ENCODE assay signal across 9 cellular contexts in the genomic region with DNA sequence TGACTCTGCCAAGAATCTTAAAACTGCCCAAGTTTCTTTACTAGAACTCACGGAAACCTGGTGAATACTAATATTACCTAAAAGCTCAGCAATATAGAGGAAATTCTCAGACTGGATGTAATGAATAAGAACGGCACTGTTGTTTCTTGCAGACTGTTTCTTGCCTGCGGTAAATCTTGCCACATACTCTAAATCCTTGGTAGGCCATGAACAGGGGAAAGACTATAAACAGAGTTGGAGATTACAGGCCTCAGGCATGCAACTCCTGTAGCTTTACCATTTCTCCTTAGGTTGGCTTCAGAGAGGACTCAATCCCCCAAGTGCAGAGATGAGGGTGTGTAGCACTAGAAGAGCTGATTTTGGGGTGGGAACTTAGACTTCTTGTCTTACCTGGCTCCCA. TPM values are rescaled to one million over a fixed set of nuclear protein-coding genes. Genes with fewer than 3 reads are reported as not detected.
A peak's percentile ranks its signal among the peaks of the same experiment; 100 is the strongest.
DNase-seq lines count a peak whose midpoint lies in the region; ATAC-seq, FAIRE-seq and TF ChIP-seq lines count a peak whose summit lies in the region.
"Had no signal": no experiment of that assay in that cellular context is flagged by ENCODE, and none has a peak within 500 bp of the region (broad histone marks: within the 10 kb centered on the region; RNA-seq: fewer than 3 reads in every experiment).

No MANE protein-coding gene starts in this region.

- H3K23ac ChIP-seq in H1 (ENCODE audit: insufficient read length), result no peak overlapping the region

- no peaks in the 10 kb centered on the region for H3K9me3 ChIP-seq in BLaER1 treated with 17β-estradiol and CSF1 and Interleukin-3, amounts not matched to agents 10 nM and 100 nM (replicated peaks in 1 of 11)
- H3K9me3 ChIP-seq in H1 (ENCODE audit: insufficient read depth in 2 of 2, low read depth in 1 of 2, low read length in 1 of 2), result no peaks in the 10 kb centered on the region
- H3K9me3 ChIP-seq in neural progenitor cell (ENCODE audit: low read depth), result no peaks in the 10 kb centered on the region

- no peaks in the 10 kb centered on the region for H3K36me3 ChIP-seq in BLaER1 treated with 17β-estradiol and CSF1 and Interleukin-3, amounts not matched to agents 10 nM and 100 nM
- no peaks in the 10 kb centered on the region for H3K36me3 ChIP-seq in H1 (ENCODE audit: control insufficient read depth in 2 of 4, insufficient read depth in 4 of 4, low read length in 3 of 4)
- no peaks in the 10 kb centered on the region for H3K36me3 ChIP-seq in neural progenitor cell

- no peak overlapping the region for H2BK12ac ChIP-seq in H1 (ENCODE audit: low read depth, low read length)

- H2BK20ac ChIP-seq in H1 (ENCODE audit: low read length), result no peak overlapping the region

- no peak overlapping the region for H2BK5ac ChIP-seq in H1 (ENCODE audit: low read depth, low read length)

- H3K27ac ChIP-seq in BLaER1 treated with 17β-estradiol and CSF1 and Interleukin-3, amounts not matched to agents 10 nM and 100 nM, result no peak overlapping the region
- H3K27ac ChIP-seq in H1 (ENCODE audit: low read depth, low read length) (peak overlapping the region; percentile 89), neural progenitor cell (no peak overlapping the region)

- H2BK15ac ChIP-seq in H1 (ENCODE audit: low read length), result no peak overlapping the region

- no peak overlapping the region for H2AK5ac ChIP-seq in H1 (ENCODE audit: low read depth, low read length)

- no peak for TF ChIP-seq EP300 in H1 (IDR thresholded peaks at IDR 0.05; ENCODE audit: borderline replicate concordance in 1 of 2, low read depth in 2 of 2, low read length in 2 of 2)

- H3K27me3 ChIP-seq in BLaER1 treated with 17β-estradiol and CSF1 and Interleukin-3, amounts not matched to agents 10 nM and 100 nM, result no peaks in the 10 kb centered on the region
- H3K27me3 ChIP-seq in H1 (replicated peaks in 1 of 4; ENCODE audit: control insufficient read depth in 3 of 4, extremely low read depth in 1 of 4, insufficient read depth in 3 of 4, low read length in 3 of 4) (no peaks in the 10 kb centered on the region), neural progenitor cell (no peaks in the 10 kb centered on the region)

- POLR2A ChIA-PET in H1 (lab: Charles Lee; ENCODE audit: partially characterized antibody), result interaction anchor here (1.1 to 5.4 kb wide), 4 partner anchors 11 to 159 kb away, joined by 3 to 26 read pairs (median 4); no protein-coding TSS in a partner anchor

- no peak overlapping the region for H2BK120ac ChIP-seq in H1 (replicated peaks; ENCODE audit: low read depth, low read length)

- no peak overlapping the region for H3K18ac ChIP-seq in H1 (ENCODE audit: extremely low read depth, low read length)

- no peak for TF ChIP-seq RAD21 in H1 (IDR thresholded peaks at IDR 0.05 in 1 of 2, conservative IDR thresholded peaks at IDR 0.05 in 1 of 2; ENCODE audit: low read depth in 2 of 2, low read length in 2 of 2)

- H3K4me2 ChIP-seq in BLaER1 treated with 17β-estradiol and CSF1 and Interleukin-3, amounts not matched to agents 10 nM and 100 nM, result peak overlapping the region; percentile 85 to 98 (median 93)
- H3K4me2 ChIP-seq in H1 (ENCODE audit: insufficient read depth in 1 of 2, low read depth in 2 of 2, low read length in 2 of 2) (peak overlapping the region; percentile 75 to 76), neural progenitor cell (peak overlapping the region; percentile 98)

- H4K20me1 ChIP-seq in BLaER1 treated with 17β-estradiol and CSF1 and Interleukin-3, amounts not matched to agents 10 nM and 100 nM, result no peaks in the 10 kb centered on the region; a peak in 1 of 22 replicates
- H4K20me1 ChIP-seq in H1 (replicated peaks in 1 of 2; ENCODE audit: control insufficient read depth in 1 of 2, insufficient read depth in 2 of 2, low read length in 2 of 2), result no peaks in the 10 kb centered on the region
- no peaks in the 10 kb centered on the region for H4K20me1 ChIP-seq in neural progenitor cell (ENCODE audit: low read depth)

- no peak for DNase-seq in NB4 (ENCODE audit: low read depth)
- DNase-seq in H1 (ENCODE audit: low read depth in 1 of 2, low spot score in 2 of 2), result no peak
- peak; percentile 7 for DNase-seq in neural progenitor cell (ENCODE audit: low spot score)
- DNase-seq in frontal cortex (ENCODE audit: low spot score in 2 of 2), result no peak
- DNase-seq in NCI-H1436 treated with DMSO at 0.1 percent for 48 hours (lab: John Stamatoyannopoulos, UW), result no peak
- no peak for DNase-seq in mucosa of gallbladder (ENCODE audit: low spot score)
- DNase-seq: retina had no signal

- ATAC-seq in GM18909 (IDR thresholded peaks at IDR 0.05; ENCODE audit: poor library complexity, unreplicated experiment), result no peak

- H3K56ac ChIP-seq in H1 (replicated peaks; ENCODE audit: insufficient read length, low read depth, low read length), result no peak overlapping the region

- H3K9me3 Mint-ChIP-seq in neural progenitor cell, result no peaks in the 10 kb centered on the region

- WGBS in H1 (ENCODE audit: extremely low coverage in 1 of 2, insufficient coverage in 1 of 2, insufficient read length in 1 of 2, insufficient replicate concordance in 2 of 2, low coverage in 1 of 2, low lambda C conversion rate in 2 of 2, missing lambda C conversion rate in 1 of 2), 2 experiments, result 89% methylated on average over 3 of the region's 3 CpGs; no CpG with 5 or more reads in 1 of the 2 experiments

- H3K79me2 ChIP-seq in H1 (ENCODE audit: control insufficient read depth in 1 of 2, insufficient read depth in 2 of 2, low read length in 2 of 2), result peaks cover 3 to 40% of the 10 kb centered on the region in 2 experiments; a peak in 3 of 4 replicates
- H3K79me2 ChIP-seq in neural progenitor cell (ENCODE audit: low read depth), result peaks cover 74% of the 10 kb centered on the region

- H3K27ac Mint-ChIP-seq in neural progenitor cell, result no peak overlapping the region

- H3K27me3 Mint-ChIP-seq in neural progenitor cell (ENCODE audit: insufficient read depth, low read depth), result no peaks in the 10 kb centered on the region

- H3K23me2 ChIP-seq in H1 (ENCODE audit: low read depth, low read length), result peaks cover 7% of the 10 kb centered on the region; the same call in 1 of the 2 replicates

- no peak overlapping the region for H4K91ac ChIP-seq in H1 (replicated peaks; ENCODE audit: insufficient read length, low read length)

- H3K4me3 ChIP-seq in BLaER1 treated with 17β-estradiol and CSF1 and Interleukin-3, amounts not matched to agents 10 nM and 100 nM, result peak overlapping the region; percentile 74 to 89 (median 84); a peak in 16 of 20 replicates
- H3K4me3 ChIP-seq in NB4 (ENCODE audit: low read depth, low read length) (peak overlapping the region; percentile 98), H1 (ENCODE audit: extremely low read depth in 1 of 4, insufficient read depth in 2 of 4, low read depth in 3 of 4, low read length in 4 of 4) (peak overlapping the region; percentile 86 to 99 (median 91); a peak in 7 of 8 replicates), neural progenitor cell (peak overlapping the region; percentile 94)

- peaks cover 16% of the 10 kb centered on the region for H3F3A ChIP-seq in neural progenitor cell (ENCODE audit: low read depth)

- no peak overlapping the region for H4K8ac ChIP-seq in H1 (ENCODE audit: extremely low read depth, insufficient read depth, low read length)

- no peak for FAIRE-seq in H1 (lab: Jason Lieb, UNC)
- no peak for FAIRE-seq in frontal cortex (lab: Jason Lieb, UNC)

- peaks cover 3% of the 10 kb centered on the region for H3K36me3 Mint-ChIP-seq in neural progenitor cell

- H2AFZ ChIP-seq in H1 (ENCODE audit: low read length) (no peak overlapping the region), neural progenitor cell (replicated peaks) (no peak overlapping the region)

- no peak overlapping the region for H4K5ac ChIP-seq in H1 (ENCODE audit: insufficient read length, low read depth, low read length)

- H3K9ac ChIP-seq in BLaER1 treated with 17β-estradiol and CSF1 and Interleukin-3, amounts not matched to agents 10 nM and 100 nM, result peak overlapping the region in 10 of 11 experiments; percentile 80 to 88 (median 82); a peak in 15 of 22 replicates
- H3K9ac ChIP-seq in H1 (replicated peaks in 1 of 4; ENCODE audit: extremely low read depth in 1 of 4, low read depth in 3 of 4, low read length in 3 of 4) (peak overlapping the region; percentile 66 to 99 (median 90)), neural progenitor cell (peak overlapping the region; percentile 96)

- TF ChIP-seq POLR2A in NB4 (IDR thresholded peaks at IDR 0.05; ENCODE audit: extremely low read depth, insufficient read length), result no peak
- TF ChIP-seq POLR2A in H1 (IDR thresholded peaks at IDR 0.05; ENCODE audit: control extremely low read depth in 1 of 2, low read depth in 2 of 2, low read length in 2 of 2), result no peak

- CTCF ChIA-PET in H1 (lab: Charles Lee; ENCODE audit: partially characterized antibody), result no interaction called here

- H3K4me1 ChIP-seq in BLaER1 treated with 17β-estradiol and CSF1 and Interleukin-3, amounts not matched to agents 10 nM and 100 nM, result peaks cover 22 to 30% (median 25%) of the 10 kb centered on the region in 10 experiments
- peaks cover 0 to 3% (median 2%) of the 10 kb centered on the region in 4 experiments; a peak in 4 of 7 replicates for H3K4me1 ChIP-seq in H1 (replicated peaks in 1 of 4; ENCODE audit: control insufficient read depth in 3 of 4, insufficient read depth in 4 of 4, low read length in 3 of 4)
- peaks cover 20% of the 10 kb centered on the region for H3K4me1 ChIP-seq in neural progenitor cell

- no peak overlapping the region for H3K14ac ChIP-seq in H1 (ENCODE audit: insufficient read length)

- H3K79me1 ChIP-seq in H1 (ENCODE audit: low read depth, low read length), result no peaks in the 10 kb centered on the region; the same call in 1 of the 2 replicates

- peak overlapping the region; percentile 99 for H3K4me3 Mint-ChIP-seq in neural progenitor cell

- H3K4me1 Mint-ChIP-seq in neural progenitor cell, result peaks cover 20% of the 10 kb centered on the region

- TF ChIP-seq CTCF in NB4 (IDR thresholded peaks at IDR 0.05; ENCODE audit: low read depth, low read length) (no peak), H1 (IDR thresholded peaks at IDR 0.05; ENCODE audit: control extremely low read depth in 1 of 3, insufficient read depth in 1 of 3, low read depth in 1 of 3, low read length in 3 of 3) (no peak), neural progenitor cell (IDR thresholded peaks at IDR 0.05) (no peak)

- H3K4ac ChIP-seq in H1 (replicated peaks; ENCODE audit: insufficient read length, low read depth, low read length), result no peak overlapping the region

RNA-seq across cellular contexts. Expression of a gene that starts 1.1 kb away (rescaled TPM):
- 28.0 and 28.7 TPM in 2 replicates for total RNA-seq in H1 (2021; fragmentation: NEBNext Ultra II Directional; extraction: Animal tissue kit (Norgen Biotek cat#: 25700))
- 10.5 and 12.1 TPM in 2 replicates for polyA plus RNA-seq in H1 (2011; rRNA removed)
- polyA plus RNA-seq in H1 (2011; cell fraction: cytosol; rRNA removed), result 16.1 TPM
- polyA plus RNA-seq in H1 (2011; cell fraction: nucleus; rRNA removed), result 9.2 TPM
- 16.0 to 21.1 TPM (median 18.0 TPM) in 4 replicates for polyA plus RNA-seq in H1 (2012, experiment 1 of 2)
- polyA plus RNA-seq in H1 (2012, experiment 2 of 2), result 5.4 TPM
- polyA plus RNA-seq in H1 (2013, experiment 1 of 2), result 10.1 TPM
- polyA plus RNA-seq in H1 (2013, experiment 2 of 2), result 9.9 TPM
- polyA minus RNA-seq in H1 (2011; rRNA and poly(A)+ RNA removed), result 52.2 and 54.7 TPM in 2 replicates
- polyA minus RNA-seq in H1 (2011; cell fraction: cytosol; rRNA and poly(A)+ RNA removed), result 14.7 TPM
- 15.6 TPM for polyA minus RNA-seq in H1 (2011; cell fraction: nucleus; rRNA and poly(A)+ RNA removed)
- total RNA-seq in neural progenitor cell (ENCODE audit: low replicate concordance) (52.0 and 64.0 TPM in 2 replicates), frontal cortex (35.1 TPM), mucosa of gallbladder (66.1 TPM)

RNA-seq across cellular contexts. Expression of a gene that starts 1.6 kb away (rescaled TPM):
- total RNA-seq in H1 (2021; fragmentation: NEBNext Ultra II Directional; extraction: Animal tissue kit (Norgen Biotek cat#: 25700)), result 11.3 and 11.6 TPM in 2 replicates
- polyA plus RNA-seq in H1 (2011; rRNA removed), result 4.7 and 6.8 TPM in 2 replicates
- 8.2 TPM for polyA plus RNA-seq in H1 (2011; cell fraction: cytosol; rRNA removed)
- 4.4 TPM for polyA plus RNA-seq in H1 (2011; cell fraction: nucleus; rRNA removed)
- polyA plus RNA-seq in H1 (2012, experiment 1 of 2), result 8.4 to 12.4 TPM (median 8.9 TPM) in 4 replicates
- 4.0 TPM for polyA plus RNA-seq in H1 (2012, experiment 2 of 2)
- polyA plus RNA-seq in H1 (2013, experiment 1 of 2), result 7.1 TPM
- polyA plus RNA-seq in H1 (2013, experiment 2 of 2), result 7.7 TPM
- 12.9 and 15.2 TPM in 2 replicates for polyA minus RNA-seq in H1 (2011; rRNA and poly(A)+ RNA removed)
- polyA minus RNA-seq in H1 (2011; cell fraction: cytosol; rRNA and poly(A)+ RNA removed), result 9.0 TPM
- polyA minus RNA-seq in H1 (2011; cell fraction: nucleus; rRNA and poly(A)+ RNA removed), result 23.4 TPM
- total RNA-seq in neural progenitor cell (ENCODE audit: low replicate concordance) (16.4 and 25.7 TPM in 2 replicates), frontal cortex (18.3 TPM), mucosa of gallbladder (9.5 TPM)
